10 cellular contexts compared by ENCODE assay signal in genomic region chr2:28809927-28810326, GRCh38. TPM values are rescaled to one million over a fixed set of nuclear protein-coding genes. Genes with fewer than 3 reads are reported as not detected.
DNase-seq lines count a peak whose midpoint lies in the region; ATAC-seq lines count a peak whose summit lies in the region.
"Had no signal": no experiment of that assay in that cellular context is flagged by ENCODE, and none has a peak within 500 bp of the region (broad histone marks: within the 10 kb centered on the region; RNA-seq: fewer than 3 reads in every experiment).

No MANE protein-coding gene starts in this region.

- no peaks in the 10 kb centered on the region for H3K9me3 Mint-ChIP-seq in T-helper 1 cell treated with Interleukin-12 subunit alpha and Interleukin-12 subunit beta and Interleukin-4 antibody, amounts not matched to agents 30 μg/mL and 1 μg/mL, for 36 hours
- H3K9me3 Mint-ChIP-seq in activated CD8-positive, alpha-beta T cell treated with anti-CD3 and anti-CD28 coated beads, Interleukin-2, amount 10 ng/mL, durations not matched to agents 7 days and 5 days (ENCODE audit: insufficient read depth): no peaks in the 10 kb centered on the region

- H3K4me1 ChIP-seq in iPS-18a (ENCODE audit: control insufficient read depth, low read depth, low read length): peaks cover 5% of the 10 kb centered on the region
- H3K4me1 ChIP-seq in stomach smooth muscle (ENCODE audit: control insufficient read depth, insufficient read depth, low read length): peaks cover 9% of the 10 kb centered on the region

- POLR2A ChIA-PET in activated CD8-positive, alpha-beta T cell treated with anti-CD3 and anti-CD28 coated beads, Interleukin-2, amount 10 ng/mL, durations not matched to agents 7 days and 5 days (lab: Charles Lee): interaction anchor here (0.7 to 2.1 kb wide), 2 partner anchors 58 to 1161 kb away, joined by 3 to 4 read pairs; partner anchors contain the start of gene PPP1CB

- peaks cover 9% of the 10 kb centered on the region for H3K27me3 Mint-ChIP-seq in T-helper 1 cell treated with Interleukin-12 subunit alpha and Interleukin-12 subunit beta and Interleukin-4 antibody, amounts not matched to agents 30 μg/mL and 1 μg/mL, for 36 hours (ENCODE audit: low read depth)
- H3K27me3 Mint-ChIP-seq in activated CD8-positive, alpha-beta T cell treated with anti-CD3 and anti-CD28 coated beads, Interleukin-2, amount 10 ng/mL, durations not matched to agents 7 days and 5 days (ENCODE audit: low read depth): peaks cover 2% of the 10 kb centered on the region

- ATAC-seq in activated CD8-positive, alpha-beta T cell treated with anti-CD3 and anti-CD28 coated beads, Interleukin-2, amount 10 ng/mL, durations not matched to agents 7 days and 5 days: no peak
- ATAC-seq in GM19455 (IDR thresholded peaks at IDR 0.05; ENCODE audit: unreplicated experiment) (no peak), GM19324 (IDR thresholded peaks at IDR 0.05; ENCODE audit: low FRiP score, unreplicated experiment) (no peak)

- H3K36me3 Mint-ChIP-seq in T-helper 1 cell treated with Interleukin-12 subunit alpha and Interleukin-12 subunit beta and Interleukin-4 antibody, amounts not matched to agents 30 μg/mL and 1 μg/mL, for 36 hours (ENCODE audit: low read depth): peaks cover 9% of the 10 kb centered on the region
- H3K36me3 Mint-ChIP-seq in activated CD8-positive, alpha-beta T cell treated with anti-CD3 and anti-CD28 coated beads, Interleukin-2, amount 10 ng/mL, durations not matched to agents 7 days and 5 days (ENCODE audit: low read depth): peaks cover 14% of the 10 kb centered on the region

- peaks cover 31% of the 10 kb centered on the region for H3K27me3 ChIP-seq in iPS-18a (ENCODE audit: control insufficient read depth, insufficient read depth, low read length)
- H3K27me3 ChIP-seq in stomach smooth muscle (ENCODE audit: control insufficient read depth in 1 of 2, insufficient read depth in 2 of 2, low read length in 2 of 2): no peaks in the 10 kb centered on the region
- H3K27me3 ChIP-seq: adrenal gland, thyroid gland had no signal

- peak overlapping the region; percentile 55 for H3K9ac ChIP-seq in iPS-18a (ENCODE audit: low read length)
- H3K9ac ChIP-seq in stomach smooth muscle (ENCODE audit: low read length in 2 of 2): peak overlapping the region in 1 of 2 donors; percentile 37

- H3K4me1 Mint-ChIP-seq in T-helper 1 cell treated with Interleukin-12 subunit alpha and Interleukin-12 subunit beta and Interleukin-4 antibody, amounts not matched to agents 30 μg/mL and 1 μg/mL, for 36 hours (ENCODE audit: low read depth): peaks cover 15% of the 10 kb centered on the region
- H3K4me1 Mint-ChIP-seq in activated CD8-positive, alpha-beta T cell treated with anti-CD3 and anti-CD28 coated beads, Interleukin-2, amount 10 ng/mL, durations not matched to agents 7 days and 5 days (ENCODE audit: low read depth): peaks cover 16% of the 10 kb centered on the region

- H3K36me3 ChIP-seq in iPS-18a (ENCODE audit: control insufficient read depth, low read depth, low read length) (no peaks in the 10 kb centered on the region), stomach smooth muscle (ENCODE audit: control insufficient read depth in 2 of 2, insufficient read depth in 2 of 2, low read length in 2 of 2) (no peaks in the 10 kb centered on the region)
- H3K36me3 ChIP-seq: thyroid gland had no signal

- H3K27ac ChIP-seq in iPS-18a (ENCODE audit: low read length): no peak overlapping the region
- H3K27ac ChIP-seq in stomach smooth muscle (ENCODE audit: low read length): no peak overlapping the region
- H3K27ac ChIP-seq: thyroid gland had no signal

- H3K4me3 Mint-ChIP-seq in T-helper 1 cell treated with Interleukin-12 subunit alpha and Interleukin-12 subunit beta and Interleukin-4 antibody, amounts not matched to agents 30 μg/mL and 1 μg/mL, for 36 hours: peak overlapping the region; percentile 76
- peak overlapping the region; percentile 73 for H3K4me3 Mint-ChIP-seq in activated CD8-positive, alpha-beta T cell treated with anti-CD3 and anti-CD28 coated beads, Interleukin-2, amount 10 ng/mL, durations not matched to agents 7 days and 5 days

- DNase-seq in T-helper 1 cell (no peak), NCI-H446 (lab: John Stamatoyannopoulos, UW) (no peak)
- DNase-seq in activated CD8-positive, alpha-beta T cell treated with anti-CD3 and anti-CD28 coated beads, Interleukin-2, amount 10 ng/mL, durations not matched to agents 7 days and 5 days: no peak

- H3K9me3 ChIP-seq in iPS-18a (ENCODE audit: control insufficient read depth, low read depth, low read length): no peaks in the 10 kb centered on the region
- H3K9me3 ChIP-seq in stomach smooth muscle (ENCODE audit: control insufficient read depth in 2 of 2, low read length in 2 of 2): no peaks in the 10 kb centered on the region
- H3K9me3 ChIP-seq: adrenal gland, thyroid gland had no signal

- CTCF ChIA-PET in activated CD8-positive, alpha-beta T cell treated with anti-CD3 and anti-CD28 coated beads, Interleukin-2, amount 10 ng/mL, durations not matched to agents 7 days and 5 days (lab: Charles Lee): interaction anchor here (0.6 to 3.0 kb wide), 5 partner anchors 11 to 1412 kb away, joined by 3 to 18 read pairs (median 5); partner anchors contain the start of gene PPP1CB

- peak overlapping the region; percentile 56 for H3K4me3 ChIP-seq in iPS-18a (ENCODE audit: low read length)
- H3K4me3 ChIP-seq in stomach smooth muscle (ENCODE audit: low read length in 2 of 2): peak overlapping the region; percentile 31 to 74

- no peak overlapping the region for H3K27ac Mint-ChIP-seq in T-helper 1 cell treated with Interleukin-12 subunit alpha and Interleukin-12 subunit beta and Interleukin-4 antibody, amounts not matched to agents 30 μg/mL and 1 μg/mL, for 36 hours
- no peak overlapping the region for H3K27ac Mint-ChIP-seq in activated CD8-positive, alpha-beta T cell treated with anti-CD3 and anti-CD28 coated beads, Interleukin-2, amount 10 ng/mL, durations not matched to agents 7 days and 5 days

RNA-seq across cellular contexts. Expression of gene SPDYA, which starts 0.7 kb away (rescaled TPM):
- total RNA-seq in activated CD8-positive, alpha-beta T cell treated with anti-CD3 and anti-CD28 coated beads, Interleukin-2, amount 10 ng/mL, durations not matched to agents 7 days and 5 days: 1 to 10 TPM; 1.2 TPM

RNA-seq across cellular contexts. Expression of gene PPP1CB, which starts 58.3 kb away (rescaled TPM):
- 100 to 1,000 TPM; 174 to 183 TPM for total RNA-seq in activated CD8-positive, alpha-beta T cell treated with anti-CD3 and anti-CD28 coated beads, Interleukin-2, amount 10 ng/mL, durations not matched to agents 7 days and 5 days
